In genomic region chr9:73073337-73074175, GRCh38 we compare ENCODE assay signal across 17 cellular contexts.
A peak's percentile ranks its signal among the peaks of the same experiment; 100 is the strongest.
DNase-seq lines count a peak whose midpoint lies in the region; ATAC-seq, FAIRE-seq and TF ChIP-seq lines count a peak whose summit lies in the region.
"Had no signal": no experiment of that assay in that cellular context is flagged by ENCODE, and none has a peak within 500 bp of the region (broad histone marks: within the 10 kb centered on the region; RNA-seq: fewer than 3 reads in every experiment).

No MANE protein-coding gene starts in this region.

- intact Hi-C loops in K562 (cut with micrococcal nuclease): no loop called here
- intact Hi-C loops in testis (cut with DNase I; ENCODE audit: low total_unique reads): no loop called here

- peak overlapping the region; percentile 79 for H3K27ac Mint-ChIP-seq in type B pancreatic cell
- H3K27ac Mint-ChIP-seq in stimulated activated memory B cell treated with anti-CD40 and anti-IgM and Interleukin-4, amounts not matched to agents 10 μg/mL and 1 μg/mL and 100 μg/mL, for 72 hours: no peak overlapping the region
- H3K27ac Mint-ChIP-seq: CD8-positive, alpha-beta T cell; endodermal cell; natural killer cell; stimulated activated effector memory CD8-positive, alpha-beta T cell treated with anti-CD3 and anti-CD28 coated beads, Interleukin-12 subunit alpha, Interleukin-12 subunit beta, amount 100 ng/mL, for 72 hours had no signal

- TF ChIP-seq POLR2A in H54 (IDR thresholded peaks at IDR 0.05; ENCODE audit: low read depth, low read length) (no peak), K562 (conservative IDR thresholded peaks at IDR 0.05) (no peak), testis (IDR thresholded peaks at IDR 0.05) (no peak)

- H3K9ac ChIP-seq in K562 (ENCODE audit: insufficient read depth in 1 of 2, low read depth in 2 of 2, low read length in 2 of 2): no peak overlapping the region

- WGBS in K562 (ENCODE audit: insufficient coverage, low coverage, missing lambda C conversion rate): 62% methylated on average over 5 of the region's 5 CpGs
- WGBS in testis, 2 donors: 77 to 84% methylated on average over 5 of the region's 5 CpGs

- ATAC-seq in K562 (no peak), left lobe of liver (peak; percentile 93), HG03354 (IDR thresholded peaks at IDR 0.05; ENCODE audit: poor library complexity, severe bottlenecking, unreplicated experiment) (no peak)
- no peak for ATAC-seq in stimulated activated memory B cell treated with anti-CD40 and anti-IgM and Interleukin-4, amounts not matched to agents 10 μg/mL and 1 μg/mL and 100 μg/mL, for 72 hours
- ATAC-seq: CD8-positive, alpha-beta T cell; heart left ventricle; left lung; natural killer cell; stimulated activated effector memory CD8-positive, alpha-beta T cell treated with anti-CD3 and anti-CD28 coated beads, Interleukin-12 subunit alpha, Interleukin-12 subunit beta, amount 100 ng/mL, for 72 hours had no signal

- H3K9me3 Mint-ChIP-seq in type B pancreatic cell: peaks cover 4% of the 10 kb centered on the region
- H3K9me3 Mint-ChIP-seq in stimulated activated memory B cell treated with anti-CD40 and anti-IgM and Interleukin-4, amounts not matched to agents 10 μg/mL and 1 μg/mL and 100 μg/mL, for 72 hours: peaks cover 4% of the 10 kb centered on the region
- H3K9me3 Mint-ChIP-seq: CD8-positive, alpha-beta T cell; endodermal cell; natural killer cell; stimulated activated effector memory CD8-positive, alpha-beta T cell treated with anti-CD3 and anti-CD28 coated beads, Interleukin-12 subunit alpha, Interleukin-12 subunit beta, amount 100 ng/mL, for 72 hours had no signal

- H3K27me3 ChIP-seq in K562 (ENCODE audit: control insufficient read depth in 2 of 2, insufficient read depth in 2 of 2, low read length in 2 of 2) (no peaks in the 10 kb centered on the region), testis (no peaks in the 10 kb centered on the region)
- H3K27me3 ChIP-seq: breast epithelium, heart left ventricle, left lung had no signal

- TF ChIP-seq EP300 in K562 (IDR thresholded peaks at IDR 0.05; ENCODE audit: low read length): no peak

- TF ChIP-seq CTCF in K562 (IDR thresholded peaks at IDR 0.05 in 2 of 3, conservative IDR thresholded peaks at IDR 0.05 in 1 of 3; ENCODE audit: insufficient read depth in 2 of 3, low read depth in 1 of 3, low read length in 3 of 3) (no peak), type B pancreatic cell (conservative IDR thresholded peaks at IDR 0.05) (no peak), testis (IDR thresholded peaks at IDR 0.05) (no peak)

- CTCF ChIA-PET in K562 (lab: Yijun Ruan, JAX; ENCODE audit: low intra/inter-chr PET ratio): no interaction called here

- BruUV-seq in K562 (replicated peaks; lab: Mats Ljungman, UMichigan): no TSS peak

- H3K79me2 ChIP-seq in K562 (ENCODE audit: control insufficient read depth, insufficient read depth, low read length): no peaks in the 10 kb centered on the region

- peaks cover 10% of the 10 kb centered on the region for H3K4me1 Mint-ChIP-seq in type B pancreatic cell (ENCODE audit: unreplicated experiment)
- H3K4me1 Mint-ChIP-seq in stimulated activated memory B cell treated with anti-CD40 and anti-IgM and Interleukin-4, amounts not matched to agents 10 μg/mL and 1 μg/mL and 100 μg/mL, for 72 hours: no peaks in the 10 kb centered on the region
- H3K4me1 Mint-ChIP-seq: natural killer cell; stimulated activated effector memory CD8-positive, alpha-beta T cell treated with anti-CD3 and anti-CD28 coated beads, Interleukin-12 subunit alpha, Interleukin-12 subunit beta, amount 100 ng/mL, for 72 hours had no signal

- no peak overlapping the region for H3K4me3 ChIP-seq in K562
- H3K4me3 ChIP-seq in testis: no peak overlapping the region
- H3K4me3 ChIP-seq: breast epithelium, heart left ventricle, left lung, SK-N-MC had no signal

- no peaks in the 10 kb centered on the region for H4K20me1 ChIP-seq in K562 (replicated peaks; ENCODE audit: control insufficient read depth, insufficient read depth, low read length)

- H2AFZ ChIP-seq in K562 (ENCODE audit: low read depth, low read length): peak overlapping the region; percentile 74

- no peaks in the 10 kb centered on the region for H3K36me3 ChIP-seq in K562 (ENCODE audit: control insufficient read depth, insufficient read depth, low read length)
- H3K36me3 ChIP-seq in testis (ENCODE audit: low read depth, missing control alignments): no peaks in the 10 kb centered on the region
- H3K36me3 ChIP-seq: breast epithelium, heart left ventricle, left lung had no signal

- in situ Hi-C loops in K562 (cut with MboI): no loop called here

- no peaks in the 10 kb centered on the region for H3K27me3 Mint-ChIP-seq in type B pancreatic cell
- no peaks in the 10 kb centered on the region for H3K27me3 Mint-ChIP-seq in stimulated activated memory B cell treated with anti-CD40 and anti-IgM and Interleukin-4, amounts not matched to agents 10 μg/mL and 1 μg/mL and 100 μg/mL, for 72 hours

- no peak overlapping the region for H3K4me2 ChIP-seq in K562 (ENCODE audit: insufficient read depth, low read length)

- POLR2A ChIA-PET in K562 (lab: Yijun Ruan, JAX): interaction anchor here (1.0 to 1.6 kb wide), 2 partner anchors 8 to 12 kb away, joined by 3 to 4 read pairs; no protein-coding TSS in a partner anchor

- DNase-seq in H54 (ENCODE audit: insufficient read length, low spot score) (no peak), K562 (ENCODE audit: extremely low read depth in 1 of 4, low spot score in 3 of 4) (no peak), left lobe of liver (ENCODE audit: low spot score) (no peak), type B pancreatic cell (ENCODE audit: extremely low spot score, unreplicated experiment) (no peak), testis (no peak), nucleus accumbens (lab: John Stamatoyannopoulos, UW) (no peak)
- DNase-seq: CD8-positive, alpha-beta T cell; endodermal cell; heart left ventricle; left lung; natural killer cell; stimulated activated CD4-positive, alpha-beta T cell treated with anti-CD3 and anti-CD28 coated beads, Interleukin-4, amount 100 ng/mL, for 4 hours had no signal

- H3K4me1 ChIP-seq in K562 (replicated peaks in 1 of 2; ENCODE audit: control insufficient read depth in 2 of 2, insufficient read depth in 2 of 2, low read length in 2 of 2) (peaks cover 0 to 4% of the 10 kb centered on the region in 2 experiments; a peak in 2 of 5 replicates), testis (no peaks in the 10 kb centered on the region)
- H3K4me1 ChIP-seq: breast epithelium, heart left ventricle, left lung had no signal

- H3K27ac ChIP-seq in K562 (ENCODE audit: extremely low read depth, low read depth, low read length) (no peak overlapping the region), testis (no peak overlapping the region)
- H3K27ac ChIP-seq: left lung, SK-N-MC had no signal

- H3K9me1 ChIP-seq in K562 (ENCODE audit: control insufficient read depth, insufficient read depth, low read length): no peaks in the 10 kb centered on the region

- H3K9me3 ChIP-seq in K562 (replicated peaks; ENCODE audit: control insufficient read depth, insufficient read depth, low read depth, low read length): no peaks in the 10 kb centered on the region
- H3K9me3 ChIP-seq in testis: no peaks in the 10 kb centered on the region
- H3K9me3 ChIP-seq: breast epithelium, heart left ventricle, left lung had no signal

- no peaks in the 10 kb centered on the region for H3K36me3 Mint-ChIP-seq in type B pancreatic cell
- no peaks in the 10 kb centered on the region for H3K36me3 Mint-ChIP-seq in stimulated activated memory B cell treated with anti-CD40 and anti-IgM and Interleukin-4, amounts not matched to agents 10 μg/mL and 1 μg/mL and 100 μg/mL, for 72 hours
- H3K36me3 Mint-ChIP-seq: CD8-positive, alpha-beta T cell; natural killer cell; stimulated activated effector memory CD8-positive, alpha-beta T cell treated with anti-CD3 and anti-CD28 coated beads, Interleukin-12 subunit alpha, Interleukin-12 subunit beta, amount 100 ng/mL, for 72 hours had no signal

- peak overlapping the region; percentile 18 for H3K4me3 Mint-ChIP-seq in type B pancreatic cell
- no peak overlapping the region for H3K4me3 Mint-ChIP-seq in stimulated activated memory B cell treated with anti-CD40 and anti-IgM and Interleukin-4, amounts not matched to agents 10 μg/mL and 1 μg/mL and 100 μg/mL, for 72 hours
- H3K4me3 Mint-ChIP-seq: CD8-positive, alpha-beta T cell; endodermal cell; natural killer cell; stimulated activated effector memory CD8-positive, alpha-beta T cell treated with anti-CD3 and anti-CD28 coated beads, Interleukin-12 subunit alpha, Interleukin-12 subunit beta, amount 100 ng/mL, for 72 hours had no signal

- no peak for TF ChIP-seq RAD21 in K562 (CRISPR knock-in tag; conservative IDR thresholded peaks at IDR 0.05 in 1 of 2, IDR thresholded peaks at IDR 0.05 in 1 of 2)

- FAIRE-seq in H54 (lab: Jason Lieb, UNC) (peak; percentile 60), K562 (lab: Jason Lieb, UNC) (no peak)

TF ChIP-seq in K562, 482 proteins besides CTCF, POLR2A, EP300 and RAD21 (continues in another document):
- TF ChIP-seq CHD2 (IDR thresholded peaks at IDR 0.05; ENCODE audit: low read depth, low read length) (no peak), HOMEZ (CRISPR knock-in tag; IDR thresholded peaks at IDR 0.05) (no peak), CBFB (CRISPR knock-in tag; IDR thresholded peaks at IDR 0.05) (no peak), MAFG (tag; conservative IDR thresholded peaks at IDR 0.05) (peak; percentile 60), BRF1 (IDR thresholded peaks at IDR 0.05; ENCODE audit: borderline replicate concordance, extremely low read depth, insufficient read length) (no peak), NUFIP1 (IDR thresholded peaks at IDR 0.05; ENCODE audit: partially characterized antibody) (no peak), POU5F1 (IDR thresholded peaks at IDR 0.05; ENCODE audit: borderline replicate concordance, low read depth, low read length, partially characterized antibody) (no peak), NFE2 (IDR thresholded peaks at IDR 0.05; ENCODE audit: low read depth) (peak; percentile 61), ZNF175 (CRISPR knock-in tag; IDR thresholded peaks at IDR 0.05; ENCODE audit: low read depth) (no peak), MAFK (IDR thresholded peaks at IDR 0.05; ENCODE audit: low read length) (0 out of 2 replicates have a peak, but pooled peaks have one; percentile 10), RHOXF2B (CRISPR knock-in tag; conservative IDR thresholded peaks at IDR 0.05) (no peak), ZNF785 (CRISPR knock-in tag; IDR thresholded peaks at IDR 0.05) (no peak), ZNF316 (IDR thresholded peaks at IDR 0.05) (peak; percentile 51)
